Comparison of ENCODE assay signal across 11 cellular contexts in the genomic region with DNA sequence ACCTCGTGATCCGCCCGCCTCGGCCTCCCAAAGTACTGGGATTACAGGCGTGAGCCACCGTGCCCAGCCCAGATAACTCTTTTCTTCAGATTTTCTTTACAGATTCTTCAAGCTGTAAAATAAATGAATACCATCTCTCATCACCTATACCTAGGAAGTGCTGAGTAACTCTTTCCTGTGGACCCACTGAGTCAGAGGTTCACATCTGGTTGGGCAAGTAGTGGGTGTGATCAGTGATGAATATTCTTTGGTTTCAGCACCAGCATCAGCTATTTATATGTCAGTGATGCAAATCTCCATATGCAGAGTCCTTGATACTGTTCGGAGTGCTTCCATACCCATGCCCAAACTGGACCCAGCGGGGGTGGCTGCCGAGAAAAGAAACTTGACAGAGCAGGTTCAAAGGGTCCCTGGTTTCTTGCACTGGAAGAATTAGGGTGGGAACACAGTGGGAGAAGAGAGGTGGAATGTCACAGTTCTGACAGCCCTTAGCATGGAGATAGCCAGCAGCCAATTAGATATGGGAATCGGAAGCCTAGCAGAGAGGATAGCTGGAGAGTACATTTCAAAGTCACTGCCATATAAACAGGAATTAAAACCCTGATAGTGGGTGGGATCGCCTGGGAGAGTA.
DNase-seq lines count a peak whose midpoint lies in the region; ATAC-seq and TF ChIP-seq lines count a peak whose summit lies in the region.
"Had no signal": no experiment of that assay in that cellular context is flagged by ENCODE, and none has a peak within 500 bp of the region (broad histone marks: within the 10 kb centered on the region; RNA-seq: fewer than 3 reads in every experiment).

No MANE protein-coding gene starts in this region.

- CTCF ChIA-PET in AG04450 (lab: Charles Lee), result interaction anchor here (0.9 to 4.6 kb wide), 11 partner anchors 8 to 268 kb away, joined by 3 to 15 read pairs (median 5); a partner anchor contains a TSS
- CTCF ChIA-PET in PC-3 (lab: Charles Lee), result interaction anchor here (0.6 to 1.2 kb wide), 14 partner anchors 37 to 260 kb away, joined by 3 to 10 read pairs (median 3); a partner anchor contains a TSS

- peak overlapping the region; percentile 69 for H3K9ac ChIP-seq in PC-3 (ENCODE audit: low read length)

- no peaks in the 10 kb centered on the region for H3K27me3 Mint-ChIP-seq in progenitor cell of endocrine pancreas

- H3K4me3 ChIP-seq in AG04450 (ENCODE audit: low read depth, low read length) (no peak overlapping the region), PC-3 (ENCODE audit: low read length) (no peak overlapping the region)

- H3F3A ChIP-seq in PC-3 (ENCODE audit: low read length, unreplicated experiment), result peaks cover 7% of the 10 kb centered on the region

- H3K36me3 ChIP-seq in PC-3 (ENCODE audit: low read depth, low read length), result no peaks in the 10 kb centered on the region

- TF ChIP-seq CTCF in AG04450 (IDR thresholded peaks at IDR 0.05; ENCODE audit: low read depth, low read length), result no peak
- TF ChIP-seq CTCF in PC-3 (conservative IDR thresholded peaks at IDR 0.05; ENCODE audit: low read depth, low read length), result no peak
- no peak for TF ChIP-seq CTCF in progenitor cell of endocrine pancreas (IDR thresholded peaks at IDR 0.05; ENCODE audit: unreplicated experiment)

- H3K4me1 Mint-ChIP-seq in progenitor cell of endocrine pancreas (ENCODE audit: low read depth), result peaks cover 26% of the 10 kb centered on the region

- H3K9me3 Mint-ChIP-seq in progenitor cell of endocrine pancreas (ENCODE audit: low read depth), result peaks cover 5% of the 10 kb centered on the region

- peak overlapping the region; percentile 27 for H3K4me2 ChIP-seq in PC-3 (ENCODE audit: low read length)

- POLR2A ChIA-PET in AG04450 (lab: Yijun Ruan, JAX) (interaction anchor here (0.9 to 3.7 kb wide), 6 partner anchors 38 to 98 kb away, joined by 3 to 22 read pairs (median 4); a partner anchor contains a TSS), PC-3 (lab: Charles Lee; ENCODE audit: unreplicated experiment) (interaction anchor here (0.5 to 1.4 kb wide), 10 partner anchors 50 to 91 kb away, joined by 3 to 9 read pairs (median 6); a partner anchor contains a TSS)

- H3K9me3 ChIP-seq in AG04450 (ENCODE audit: control insufficient read depth, insufficient read depth, low read length) (no peaks in the 10 kb centered on the region), PC-3 (ENCODE audit: low read length) (no peaks in the 10 kb centered on the region)

- DNase-seq in AG04450 (ENCODE audit: low read depth, low spot score), result no peak
- DNase-seq in PC-3, result peak; percentile 51
- DNase-seq in activated naive CD8-positive, alpha-beta T cell treated with anti-CD3 and anti-CD28 coated beads, Interleukin-2, amount 50 U/mL, for 16 hours (ENCODE audit: low read depth, low spot score), result peak; percentile 53
- DNase-seq in posterior vena cava (ENCODE audit: low spot score), result peak; percentile 59
- DNase-seq in progenitor cell of endocrine pancreas (ENCODE audit: low spot score, unreplicated experiment), result no peak
- no peak for DNase-seq in left lobe of liver (ENCODE audit: low spot score)
- DNase-seq in kidney glomerular epithelial cell (lab: John Stamatoyannopoulos, UW), result no peak
- DNase-seq: caudate nucleus, DND-41, NCI-H1694 treated with DMSO at 0.1 percent for 48 hours had no signal

- peaks cover 59% of the 10 kb centered on the region for H3K4me1 ChIP-seq in PC-3 (ENCODE audit: insufficient read depth, low read length)

- H3K36me3 Mint-ChIP-seq in progenitor cell of endocrine pancreas (ENCODE audit: insufficient read depth), result no peaks in the 10 kb centered on the region

- no peaks in the 10 kb centered on the region for H4K20me1 ChIP-seq in PC-3 (ENCODE audit: low read length)

- H3K79me2 ChIP-seq in PC-3 (ENCODE audit: low read length), result no peaks in the 10 kb centered on the region

- no TSS peak for BruUV-seq in PC-3 (replicated peaks; lab: Mats Ljungman, UMichigan)

- intact Hi-C loops in PC-3 (cut with micrococcal nuclease) (no loop called here), posterior vena cava (cut with DNase I) (loop anchor here in 1 of 2 donors (10.0 kb wide), 1 partner anchor 55 kb away; no protein-coding TSS in a partner anchor)

- H3K27me3 ChIP-seq in AG04450 (ENCODE audit: control insufficient read depth, insufficient read depth, low read length) (no peaks in the 10 kb centered on the region), PC-3 (ENCODE audit: low read length) (no peaks in the 10 kb centered on the region)

- no peak for ATAC-seq in PC-3
- ATAC-seq in GM21526 (IDR thresholded peaks at IDR 0.05; ENCODE audit: low FRiP score, unreplicated experiment), result no peak
- no peak for ATAC-seq in left lobe of liver

- H3K27ac ChIP-seq in AG04450 (ENCODE audit: low read depth, low read length), result peak overlapping the region; percentile 88
- peak overlapping the region; percentile 89 for H3K27ac ChIP-seq in PC-3 (ENCODE audit: low read length)

- H3K27ac Mint-ChIP-seq in progenitor cell of endocrine pancreas, result no peak overlapping the region

- H3K4me3 Mint-ChIP-seq in progenitor cell of endocrine pancreas (ENCODE audit: low read depth), result no peak overlapping the region

- no peaks in the 10 kb centered on the region for H3K9me2 ChIP-seq in PC-3 (replicated peaks; ENCODE audit: low read length)

- no peak overlapping the region for H2AFZ ChIP-seq in PC-3 (ENCODE audit: low read length)

Comparison
In these comparisons a context has a peak if more than half of its experiments do, and no peak if none do; other contexts are left out.
1. DNase-seq: peak in PC-3 (single experiment), activated naive CD8-positive, alpha-beta T cell treated with anti-CD3 and anti-CD28 coated beads, Interleukin-2, amount 50 U/mL, for 16 hours (single experiment) and posterior vena cava (single experiment); none in AG04450 (single experiment), progenitor cell of endocrine pancreas (single experiment), left lobe of liver (single experiment) and kidney glomerular epithelial cell (single experiment).